In genomic region chr10:113228570-113228969, GRCh38 we compare ENCODE assay signal across 18 cellular contexts.
DNase-seq lines count a peak whose midpoint lies in the region; ATAC-seq and TF ChIP-seq lines count a peak whose summit lies in the region.
"Had no signal": no experiment of that assay in that cellular context is flagged by ENCODE, and none has a peak within 500 bp of the region (broad histone marks: within the 10 kb centered on the region; RNA-seq: fewer than 3 reads in every experiment).

No MANE protein-coding gene starts in this region.

- H3K4me3 ChIP-seq in AG09309 (ENCODE audit: control insufficient read depth, low read depth, low read length) (no peak overlapping the region), brain microvascular endothelial cell (ENCODE audit: low read depth, low read length) (no peak overlapping the region)
- H3K4me3 ChIP-seq: mucosa of descending colon, SJCRH30, spleen had no signal

- DNase-seq in AG09309 (ENCODE audit: low read depth) (peak; percentile 39), HCEC 1CT (peak; percentile 30), brain microvascular endothelial cell (peak; percentile 70), iris pigment epithelial cell (ENCODE audit: low read depth) (peak; percentile 83), NCI-H2227 treated with DMSO at 0.1 percent for 48 hours (lab: John Stamatoyannopoulos, UW) (no peak), hypothalamus (lab: John Stamatoyannopoulos, UW) (no peak)
- DNase-seq: activated T-cell treated with anti-CD3 and anti-CD28 coated beads, Interleukin-2, amount 50 U/mL, for 1 hour; cerebellar nuclear complex; head of caudate nucleus; left cardiac atrium; mucosa of descending colon; NCI-H187; SJCRH30; spleen; stimulated activated naive CD8-positive, alpha-beta T cell treated with anti-CD3 and anti-CD28 coated beads, Interleukin-15, amount 100 ng/mL, for 72 hours; T1000 had no signal

- H3K27me3 ChIP-seq in brain microvascular endothelial cell (replicated peaks): no peaks in the 10 kb centered on the region
- H3K27me3 ChIP-seq: SJCRH30 had no signal

- TF ChIP-seq CTCF in AG09309 (IDR thresholded peaks at IDR 0.05; ENCODE audit: control insufficient read depth, insufficient read depth, low read depth, low read length, missing control alignments): no peak
- TF ChIP-seq CTCF in brain microvascular endothelial cell (IDR thresholded peaks at IDR 0.05; ENCODE audit: low read depth, low read length, missing control alignments): no peak

- in situ Hi-C loops in brain microvascular endothelial cell (cut with HindIII; ENCODE audit: low pct_ligation_motif_present, low sequenced_read_pairs): no loop called here

- ATAC-seq in HG03457 (IDR thresholded peaks at IDR 0.05; ENCODE audit: unreplicated experiment) (no peak), GM21367 (IDR thresholded peaks at IDR 0.05; ENCODE audit: unreplicated experiment) (no peak)
- ATAC-seq: left cardiac atrium; mucosa of descending colon; stimulated activated naive CD8-positive, alpha-beta T cell treated with anti-CD3 and anti-CD28 coated beads, Interleukin-15, amount 100 ng/mL, for 72 hours had no signal

- H3K27ac ChIP-seq in brain microvascular endothelial cell: no peak overlapping the region
- H3K27ac ChIP-seq: SJCRH30, spleen had no signal

- H3K36me3 ChIP-seq in brain microvascular endothelial cell (replicated peaks): no peaks in the 10 kb centered on the region
- H3K36me3 ChIP-seq: SJCRH30, spleen had no signal

Comparison
In these comparisons a context has a peak if more than half of its experiments do, and no peak if none do; other contexts are left out.
1. DNase-seq: peak in AG09309 (single experiment), HCEC 1CT (single experiment), brain microvascular endothelial cell (single experiment) and iris pigment epithelial cell (single experiment); none in NCI-H2227 treated with DMSO at 0.1 percent for 48 hours (single experiment) and hypothalamus (0 of 51).